Comparison of ENCODE assay signal across 12 cellular contexts in genomic region chr2:6353669-6354068, GRCh38.
A peak's percentile ranks its signal among the peaks of the same experiment; 100 is the strongest.
DNase-seq lines count a peak whose midpoint lies in the region; ATAC-seq and TF ChIP-seq lines count a peak whose summit lies in the region.
"Had no signal": no experiment of that assay in that cellular context is flagged by ENCODE, and none has a peak within 500 bp of the region (broad histone marks: within the 10 kb centered on the region; RNA-seq: fewer than 3 reads in every experiment).

No MANE protein-coding gene starts in this region.

- intact Hi-C loops in OCI-LY7 (cut with micrococcal nuclease; ENCODE audit: unreplicated experiment): loop anchor here (5.0 to 10.0 kb wide), 2 partner anchors 439 to 474 kb away; no protein-coding TSS in a partner anchor

- H3K4me1 ChIP-seq in OCI-LY7 (ENCODE audit: insufficient read depth, low read length, poor library complexity, severe bottlenecking) (peaks cover 85% of the 10 kb centered on the region), gastroesophageal sphincter (no peaks in the 10 kb centered on the region)
- H3K4me1 ChIP-seq: stomach had no signal

- no TSS peak for BruUV-seq in OCI-LY7 (replicated peaks; lab: Mats Ljungman, UMichigan)

- no peaks in the 10 kb centered on the region for H3K9me2 ChIP-seq in OCI-LY7 (ENCODE audit: insufficient read depth, low read length)

- H3K27ac ChIP-seq in OCI-LY7 (ENCODE audit: low read depth, low read length, poor library complexity, severe bottlenecking) (peak overlapping the region; percentile 90), gastroesophageal sphincter (no peak overlapping the region)
- H3K27ac ChIP-seq: stomach had no signal

- H3K4me2 ChIP-seq in OCI-LY7 (ENCODE audit: low read length): peak overlapping the region; percentile 60

- peaks cover 10% of the 10 kb centered on the region; the same call in 1 of the 2 replicates for H3K9me3 ChIP-seq in OCI-LY7 (ENCODE audit: low read length)
- H3K9me3 ChIP-seq in gastroesophageal sphincter: no peaks in the 10 kb centered on the region
- H3K9me3 ChIP-seq: stomach had no signal

- POLR2A ChIA-PET in OCI-LY7 (lab: Charles Lee): interaction anchor here (0.5 to 2.5 kb wide), 5 partner anchors 12 to 659 kb away, joined by 3 to 95 read pairs (median 5); no protein-coding TSS in a partner anchor

- TF ChIP-seq CTCF in OCI-LY7 (conservative IDR thresholded peaks at IDR 0.05; ENCODE audit: low read length) (no peak), gastroesophageal sphincter (IDR thresholded peaks at IDR 0.05) (no peak)

- CTCF ChIA-PET in OCI-LY7 (lab: Charles Lee; ENCODE audit: unreplicated experiment): interaction anchor here (0.6 to 1.0 kb wide), 2 partner anchors 10 to 15 kb away, joined by 4 to 5 read pairs; no protein-coding TSS in a partner anchor

- H3K4me3 ChIP-seq in OCI-LY7 (ENCODE audit: low read depth, low read length, poor library complexity, severe bottlenecking) (peak overlapping the region; percentile 28), gastroesophageal sphincter (no peak overlapping the region)
- H3K4me3 ChIP-seq: stomach had no signal

- no peaks in the 10 kb centered on the region for H4K20me1 ChIP-seq in OCI-LY7 (ENCODE audit: insufficient read depth, low read length)

- TF ChIP-seq EP300 in gastroesophageal sphincter (IDR thresholded peaks at IDR 0.05): no peak

- TF ChIP-seq POLR2A in gastroesophageal sphincter (IDR thresholded peaks at IDR 0.05): no peak

- ATAC-seq in GM18502 (IDR thresholded peaks at IDR 0.05; ENCODE audit: poor library complexity, unreplicated experiment): peak; percentile 68
- ATAC-seq in GM21381 (IDR thresholded peaks at IDR 0.05; ENCODE audit: unreplicated experiment): peak; percentile 46
- ATAC-seq in HG03045 (IDR thresholded peaks at IDR 0.05; ENCODE audit: unreplicated experiment): peak; percentile 47
- no peak for ATAC-seq in gastroesophageal sphincter

- DNase-seq in OCI-LY7 (ENCODE audit: low spot score): peak; percentile 77
- no peak for DNase-seq in occipital lobe (lab: John Stamatoyannopoulos, UW)
- DNase-seq in stimulated activated CD8-positive, alpha-beta memory T cell treated with anti-CD3 and anti-CD28 coated beads, Interleukin-4, amount 100 ng/mL, for 48 hours: no peak
- no peak for DNase-seq in activated gamma-delta T cell (lab: John Stamatoyannopoulos, UW)
- DNase-seq: AML-193; aorta; stimulated activated CD4-positive, alpha-beta T cell treated with anti-CD3 and anti-CD28 coated beads, Interleukin-15, amount 100 ng/mL, for 24 hours had no signal

- H3K27me3 ChIP-seq in gastroesophageal sphincter: no peaks in the 10 kb centered on the region
- H3K27me3 ChIP-seq: stomach had no signal

- H2AFZ ChIP-seq in OCI-LY7 (ENCODE audit: low read length): peak overlapping the region; percentile 83

- peaks cover 10% of the 10 kb centered on the region for H3K36me3 ChIP-seq in OCI-LY7 (ENCODE audit: insufficient read depth, low read length)
- H3K36me3 ChIP-seq in gastroesophageal sphincter: no peaks in the 10 kb centered on the region
- H3K36me3 ChIP-seq: stomach had no signal

- WGBS in gastroesophageal sphincter (ENCODE audit: low coverage in 1 of 2), 2 donors: 80 to 94% methylated on average over 3 to 4 of the region's 4 CpGs

- H3K79me2 ChIP-seq in OCI-LY7 (ENCODE audit: insufficient read depth, low read depth, low read length): no peaks in the 10 kb centered on the region
